Comparison of ENCODE assay signal across 8 cellular contexts in genomic region chr5:115816226-115817042, GRCh38. TPM values are rescaled to one million over a fixed set of nuclear protein-coding genes. Genes with fewer than 3 reads are reported as not detected.
DNase-seq lines count a peak whose midpoint lies in the region; ATAC-seq, FAIRE-seq and TF ChIP-seq lines count a peak whose summit lies in the region.

Gene CDO1 (minus strand): TSS chr5:115816659. CDS start chr5:115816397, 262 bp downstream.

- H3K36me3 Mint-ChIP-seq in osteocyte (ENCODE audit: unreplicated experiment) = peaks cover 2% of the 10 kb centered on the region

- peaks cover 13% of the 10 kb centered on the region for H3K4me1 Mint-ChIP-seq in osteocyte (ENCODE audit: unreplicated experiment)

- no peak for TF ChIP-seq POLR2A in GM12892 (IDR thresholded peaks at IDR 0.05; ENCODE audit: low read depth, low read length)

- no peaks in the 10 kb centered on the region for H3K9me3 Mint-ChIP-seq in osteocyte (ENCODE audit: unreplicated experiment)

- peak; percentile 23 for DNase-seq in GM12892 (ENCODE audit: insufficient read length)
- DNase-seq in NCI-H446 treated with DMSO at 0.1 percent for 48 hours (lab: John Stamatoyannopoulos, UW) = peak; percentile 22
- peak; percentile 88 for DNase-seq in astrocyte of the hippocampus (ENCODE audit: low read depth, low spot score)
- peak; percentile 72 for DNase-seq in left ventricle myocardium superior
- DNase-seq in osteocyte (ENCODE audit: extremely low spot score, unreplicated experiment) = peak; percentile 87
- no peak for DNase-seq in NCI-H1694 treated with DMSO at 0.1 percent for 48 hours (lab: John Stamatoyannopoulos, UW)

- H3K27ac Mint-ChIP-seq in osteocyte (ENCODE audit: unreplicated experiment) = peak within 1 kb of the TSS; percentile 87

- no peak for TF ChIP-seq CTCF in osteocyte (IDR thresholded peaks at IDR 0.05)

- peaks cover 44% of the 10 kb centered on the region for H3K27me3 Mint-ChIP-seq in osteocyte (ENCODE audit: unreplicated experiment)

- FAIRE-seq in GM12892 (lab: Jason Lieb, UNC) = no peak

- H3K4me3 Mint-ChIP-seq in osteocyte (ENCODE audit: unreplicated experiment) = peak within 1 kb of the TSS; percentile 90

- ATAC-seq in left ventricle myocardium superior (peak; percentile 91), HG03469 (IDR thresholded peaks at IDR 0.05; ENCODE audit: unreplicated experiment) (no peak), HG02870 (IDR thresholded peaks at IDR 0.05; ENCODE audit: unreplicated experiment) (no peak)

- intact Hi-C loops in left ventricle myocardium superior (cut with micrococcal nuclease) = no loop called here

RNA-seq across cellular contexts. Expression of gene CDO1, which starts in this region (rescaled TPM):
- polyA plus RNA-seq in GM12892 (2012; ENCODE audit: missing spikeins) = not detected
- 5.4 TPM for total RNA-seq in left ventricle myocardium superior
- total RNA-seq in osteocyte = 6.6 and 6.9 TPM in 2 replicates
